Comparison of ENCODE assay signal across 1 cellular context in genomic region chr1:212858461-212859265, GRCh38.
A peak's percentile ranks its signal among the peaks of the same experiment; 100 is the strongest.
TF ChIP-seq lines count a peak whose summit lies in the region.

No MANE protein-coding gene starts in this region.

TF ChIP-seq in WTC11, 78 proteins besides CTCF, POLR2A, EP300 and RAD21 (continued from another document and continues in another):
- no peak for TF ChIP-seq JAZF1 (CRISPR knock-in tag; IDR thresholded peaks at IDR 0.05)
- TF ChIP-seq FOXJ3 (CRISPR knock-in tag; IDR thresholded peaks at IDR 0.05; ENCODE audit: borderline replicate concordance), result no peak
- TF ChIP-seq CBFB (CRISPR knock-in tag; IDR thresholded peaks at IDR 0.05; ENCODE audit: low read depth), result no peak
- TF ChIP-seq, protein P1, sequence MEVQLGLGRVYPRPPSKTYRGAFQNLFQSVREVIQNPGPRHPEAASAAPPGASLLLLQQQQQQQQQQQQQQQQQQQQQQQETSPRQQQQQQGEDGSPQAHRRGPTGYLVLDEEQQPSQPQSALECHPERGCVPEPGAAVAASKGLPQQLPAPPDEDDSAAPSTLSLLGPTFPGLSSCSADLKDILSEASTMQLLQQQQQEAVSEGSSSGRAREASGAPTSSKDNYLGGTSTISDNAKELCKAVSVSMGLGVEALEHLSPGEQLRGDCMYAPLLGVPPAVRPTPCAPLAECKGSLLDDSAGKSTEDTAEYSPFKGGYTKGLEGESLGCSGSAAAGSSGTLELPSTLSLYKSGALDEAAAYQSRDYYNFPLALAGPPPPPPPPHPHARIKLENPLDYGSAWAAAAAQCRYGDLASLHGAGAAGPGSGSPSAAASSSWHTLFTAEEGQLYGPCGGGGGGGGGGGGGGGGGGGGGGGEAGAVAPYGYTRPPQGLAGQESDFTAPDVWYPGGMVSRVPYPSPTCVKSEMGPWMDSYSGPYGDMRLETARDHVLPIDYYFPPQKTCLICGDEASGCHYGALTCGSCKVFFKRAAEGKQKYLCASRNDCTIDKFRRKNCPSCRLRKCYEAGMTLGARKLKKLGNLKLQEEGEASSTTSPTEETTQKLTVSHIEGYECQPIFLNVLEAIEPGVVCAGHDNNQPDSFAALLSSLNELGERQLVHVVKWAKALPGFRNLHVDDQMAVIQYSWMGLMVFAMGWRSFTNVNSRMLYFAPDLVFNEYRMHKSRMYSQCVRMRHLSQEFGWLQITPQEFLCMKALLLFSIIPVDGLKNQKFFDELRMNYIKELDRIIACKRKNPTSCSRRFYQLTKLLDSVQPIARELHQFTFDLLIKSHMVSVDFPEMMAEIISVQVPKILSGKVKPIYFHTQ (CRISPR knock-in tag; IDR thresholded peaks at IDR 0.05), result no peak
- peak; percentile 63; the same call in 1 of the 2 replicates for TF ChIP-seq JUN (CRISPR knock-in tag; IDR thresholded peaks at IDR 0.05)
- TF ChIP-seq, protein P2, sequence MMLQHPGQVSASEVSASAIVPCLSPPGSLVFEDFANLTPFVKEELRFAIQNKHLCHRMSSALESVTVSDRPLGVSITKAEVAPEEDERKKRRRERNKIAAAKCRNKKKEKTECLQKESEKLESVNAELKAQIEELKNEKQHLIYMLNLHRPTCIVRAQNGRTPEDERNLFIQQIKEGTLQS (CRISPR knock-in tag; conservative IDR thresholded peaks at IDR 0.05), result no peak
- no peak for TF ChIP-seq NFE2L1 (CRISPR knock-in tag; IDR thresholded peaks at IDR 0.05)
- TF ChIP-seq ZBTB21 (CRISPR knock-in tag; IDR thresholded peaks at IDR 0.05; ENCODE audit: borderline replicate concordance), result no peak
- no peak; the same call in 1 of the 2 replicates for TF ChIP-seq SMAD4 (CRISPR knock-in tag; IDR thresholded peaks at IDR 0.05)
- TF ChIP-seq, protein P3, sequence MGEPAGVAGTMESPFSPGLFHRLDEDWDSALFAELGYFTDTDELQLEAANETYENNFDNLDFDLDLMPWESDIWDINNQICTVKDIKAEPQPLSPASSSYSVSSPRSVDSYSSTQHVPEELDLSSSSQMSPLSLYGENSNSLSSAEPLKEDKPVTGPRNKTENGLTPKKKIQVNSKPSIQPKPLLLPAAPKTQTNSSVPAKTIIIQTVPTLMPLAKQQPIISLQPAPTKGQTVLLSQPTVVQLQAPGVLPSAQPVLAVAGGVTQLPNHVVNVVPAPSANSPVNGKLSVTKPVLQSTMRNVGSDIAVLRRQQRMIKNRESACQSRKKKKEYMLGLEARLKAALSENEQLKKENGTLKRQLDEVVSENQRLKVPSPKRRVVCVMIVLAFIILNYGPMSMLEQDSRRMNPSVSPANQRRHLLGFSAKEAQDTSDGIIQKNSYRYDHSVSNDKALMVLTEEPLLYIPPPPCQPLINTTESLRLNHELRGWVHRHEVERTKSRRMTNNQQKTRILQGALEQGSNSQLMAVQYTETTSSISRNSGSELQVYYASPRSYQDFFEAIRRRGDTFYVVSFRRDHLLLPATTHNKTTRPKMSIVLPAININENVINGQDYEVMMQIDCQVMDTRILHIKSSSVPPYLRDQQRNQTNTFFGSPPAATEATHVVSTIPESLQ (CRISPR knock-in tag; IDR thresholded peaks at IDR 0.05), result no peak
- TF ChIP-seq FOXK1 (CRISPR knock-in tag; IDR thresholded peaks at IDR 0.05), result no peak
- no peak for TF ChIP-seq PREB (CRISPR knock-in tag; IDR thresholded peaks at IDR 0.05; ENCODE audit: borderline replicate concordance)
- TF ChIP-seq, protein P4, sequence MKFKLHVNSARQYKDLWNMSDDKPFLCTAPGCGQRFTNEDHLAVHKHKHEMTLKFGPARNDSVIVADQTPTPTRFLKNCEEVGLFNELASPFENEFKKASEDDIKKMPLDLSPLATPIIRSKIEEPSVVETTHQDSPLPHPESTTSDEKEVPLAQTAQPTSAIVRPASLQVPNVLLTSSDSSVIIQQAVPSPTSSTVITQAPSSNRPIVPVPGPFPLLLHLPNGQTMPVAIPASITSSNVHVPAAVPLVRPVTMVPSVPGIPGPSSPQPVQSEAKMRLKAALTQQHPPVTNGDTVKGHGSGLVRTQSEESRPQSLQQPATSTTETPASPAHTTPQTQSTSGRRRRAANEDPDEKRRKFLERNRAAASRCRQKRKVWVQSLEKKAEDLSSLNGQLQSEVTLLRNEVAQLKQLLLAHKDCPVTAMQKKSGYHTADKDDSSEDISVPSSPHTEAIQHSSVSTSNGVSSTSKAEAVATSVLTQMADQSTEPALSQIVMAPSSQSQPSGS (CRISPR knock-in tag; IDR thresholded peaks at IDR 0.05; ENCODE audit: borderline replicate concordance, low read depth), result no peak
- 0 out of 2 replicates have a peak, but pooled peaks have one; percentile 13 for TF ChIP-seq RELA (CRISPR knock-in tag; IDR thresholded peaks at IDR 0.05; ENCODE audit: borderline replicate concordance)
- no peak for TF ChIP-seq ZNF121 (CRISPR knock-in tag; IDR thresholded peaks at IDR 0.05)
- TF ChIP-seq FOXP1 (CRISPR knock-in tag; IDR thresholded peaks at IDR 0.05; ENCODE audit: borderline replicate concordance), result no peak; the same call in 1 of the 2 replicates
- TF ChIP-seq ZBTB43 (CRISPR knock-in tag; IDR thresholded peaks at IDR 0.05), result 0 out of 2 replicates have a peak, but pooled peaks have one; percentile 72
- TF ChIP-seq, protein P5, sequence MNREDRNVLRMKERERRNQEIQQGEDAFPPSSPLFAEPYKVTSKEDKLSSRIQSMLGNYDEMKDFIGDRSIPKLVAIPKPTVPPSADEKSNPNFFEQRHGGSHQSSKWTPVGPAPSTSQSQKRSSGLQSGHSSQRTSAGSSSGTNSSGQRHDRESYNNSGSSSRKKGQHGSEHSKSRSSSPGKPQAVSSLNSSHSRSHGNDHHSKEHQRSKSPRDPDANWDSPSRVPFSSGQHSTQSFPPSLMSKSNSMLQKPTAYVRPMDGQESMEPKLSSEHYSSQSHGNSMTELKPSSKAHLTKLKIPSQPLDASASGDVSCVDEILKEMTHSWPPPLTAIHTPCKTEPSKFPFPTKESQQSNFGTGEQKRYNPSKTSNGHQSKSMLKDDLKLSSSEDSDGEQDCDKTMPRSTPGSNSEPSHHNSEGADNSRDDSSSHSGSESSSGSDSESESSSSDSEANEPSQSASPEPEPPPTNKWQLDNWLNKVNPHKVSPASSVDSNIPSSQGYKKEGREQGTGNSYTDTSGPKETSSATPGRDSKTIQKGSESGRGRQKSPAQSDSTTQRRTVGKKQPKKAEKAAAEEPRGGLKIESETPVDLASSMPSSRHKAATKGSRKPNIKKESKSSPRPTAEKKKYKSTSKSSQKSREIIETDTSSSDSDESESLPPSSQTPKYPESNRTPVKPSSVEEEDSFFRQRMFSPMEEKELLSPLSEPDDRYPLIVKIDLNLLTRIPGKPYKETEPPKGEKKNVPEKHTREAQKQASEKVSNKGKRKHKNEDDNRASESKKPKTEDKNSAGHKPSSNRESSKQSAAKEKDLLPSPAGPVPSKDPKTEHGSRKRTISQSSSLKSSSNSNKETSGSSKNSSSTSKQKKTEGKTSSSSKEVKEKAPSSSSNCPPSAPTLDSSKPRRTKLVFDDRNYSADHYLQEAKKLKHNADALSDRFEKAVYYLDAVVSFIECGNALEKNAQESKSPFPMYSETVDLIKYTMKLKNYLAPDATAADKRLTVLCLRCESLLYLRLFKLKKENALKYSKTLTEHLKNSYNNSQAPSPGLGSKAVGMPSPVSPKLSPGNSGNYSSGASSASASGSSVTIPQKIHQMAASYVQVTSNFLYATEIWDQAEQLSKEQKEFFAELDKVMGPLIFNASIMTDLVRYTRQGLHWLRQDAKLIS (CRISPR knock-in tag; IDR thresholded peaks at IDR 0.05; ENCODE audit: borderline replicate concordance), result no peak
- TF ChIP-seq ZNF138 (CRISPR knock-in tag; conservative IDR thresholded peaks at IDR 0.05), result no peak
- TF ChIP-seq NR1H2 (CRISPR knock-in tag; IDR thresholded peaks at IDR 0.05), result no peak
- no peak for TF ChIP-seq MYBL2 (CRISPR knock-in tag; IDR thresholded peaks at IDR 0.05)
- TF ChIP-seq ZMAT4 (CRISPR knock-in tag; IDR thresholded peaks at IDR 0.05), result no peak
- TF ChIP-seq, protein P6, sequence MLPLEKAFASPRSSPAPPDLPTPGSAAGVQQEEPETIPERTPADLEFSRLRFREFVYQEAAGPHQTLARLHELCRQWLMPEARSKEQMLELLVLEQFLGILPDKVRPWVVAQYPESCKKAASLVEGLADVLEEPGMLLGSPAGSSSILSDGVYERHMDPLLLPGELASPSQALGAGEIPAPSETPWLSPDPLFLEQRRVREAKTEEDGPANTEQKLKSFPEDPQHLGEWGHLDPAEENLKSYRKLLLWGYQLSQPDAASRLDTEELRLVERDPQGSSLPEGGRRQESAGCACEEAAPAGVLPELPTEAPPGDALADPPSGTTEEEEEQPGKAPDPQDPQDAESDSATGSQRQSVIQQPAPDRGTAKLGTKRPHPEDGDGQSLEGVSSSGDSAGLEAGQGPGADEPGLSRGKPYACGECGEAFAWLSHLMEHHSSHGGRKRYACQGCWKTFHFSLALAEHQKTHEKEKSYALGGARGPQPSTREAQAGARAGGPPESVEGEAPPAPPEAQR (CRISPR knock-in tag; IDR thresholded peaks at IDR 0.05), result no peak
- TF ChIP-seq, protein P7, sequence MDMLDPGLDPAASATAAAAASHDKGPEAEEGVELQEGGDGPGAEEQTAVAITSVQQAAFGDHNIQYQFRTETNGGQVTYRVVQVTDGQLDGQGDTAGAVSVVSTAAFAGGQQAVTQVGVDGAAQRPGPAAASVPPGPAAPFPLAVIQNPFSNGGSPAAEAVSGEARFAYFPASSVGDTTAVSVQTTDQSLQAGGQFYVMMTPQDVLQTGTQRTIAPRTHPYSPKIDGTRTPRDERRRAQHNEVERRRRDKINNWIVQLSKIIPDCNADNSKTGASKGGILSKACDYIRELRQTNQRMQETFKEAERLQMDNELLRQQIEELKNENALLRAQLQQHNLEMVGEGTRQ (CRISPR knock-in tag; IDR thresholded peaks at IDR 0.05), result no peak
- no peak for TF ChIP-seq SP1 (CRISPR knock-in tag; conservative IDR thresholded peaks at IDR 0.05)
- no peak for TF ChIP-seq CDX4 (CRISPR knock-in tag; IDR thresholded peaks at IDR 0.05; ENCODE audit: borderline replicate concordance)
- TF ChIP-seq TP53 (CRISPR knock-in tag; IDR thresholded peaks at IDR 0.05), result no peak
- peak; percentile 66; the same call in 1 of the 2 replicates for TF ChIP-seq CREB1 (CRISPR knock-in tag; IDR thresholded peaks at IDR 0.05)
- TF ChIP-seq, protein P8, sequence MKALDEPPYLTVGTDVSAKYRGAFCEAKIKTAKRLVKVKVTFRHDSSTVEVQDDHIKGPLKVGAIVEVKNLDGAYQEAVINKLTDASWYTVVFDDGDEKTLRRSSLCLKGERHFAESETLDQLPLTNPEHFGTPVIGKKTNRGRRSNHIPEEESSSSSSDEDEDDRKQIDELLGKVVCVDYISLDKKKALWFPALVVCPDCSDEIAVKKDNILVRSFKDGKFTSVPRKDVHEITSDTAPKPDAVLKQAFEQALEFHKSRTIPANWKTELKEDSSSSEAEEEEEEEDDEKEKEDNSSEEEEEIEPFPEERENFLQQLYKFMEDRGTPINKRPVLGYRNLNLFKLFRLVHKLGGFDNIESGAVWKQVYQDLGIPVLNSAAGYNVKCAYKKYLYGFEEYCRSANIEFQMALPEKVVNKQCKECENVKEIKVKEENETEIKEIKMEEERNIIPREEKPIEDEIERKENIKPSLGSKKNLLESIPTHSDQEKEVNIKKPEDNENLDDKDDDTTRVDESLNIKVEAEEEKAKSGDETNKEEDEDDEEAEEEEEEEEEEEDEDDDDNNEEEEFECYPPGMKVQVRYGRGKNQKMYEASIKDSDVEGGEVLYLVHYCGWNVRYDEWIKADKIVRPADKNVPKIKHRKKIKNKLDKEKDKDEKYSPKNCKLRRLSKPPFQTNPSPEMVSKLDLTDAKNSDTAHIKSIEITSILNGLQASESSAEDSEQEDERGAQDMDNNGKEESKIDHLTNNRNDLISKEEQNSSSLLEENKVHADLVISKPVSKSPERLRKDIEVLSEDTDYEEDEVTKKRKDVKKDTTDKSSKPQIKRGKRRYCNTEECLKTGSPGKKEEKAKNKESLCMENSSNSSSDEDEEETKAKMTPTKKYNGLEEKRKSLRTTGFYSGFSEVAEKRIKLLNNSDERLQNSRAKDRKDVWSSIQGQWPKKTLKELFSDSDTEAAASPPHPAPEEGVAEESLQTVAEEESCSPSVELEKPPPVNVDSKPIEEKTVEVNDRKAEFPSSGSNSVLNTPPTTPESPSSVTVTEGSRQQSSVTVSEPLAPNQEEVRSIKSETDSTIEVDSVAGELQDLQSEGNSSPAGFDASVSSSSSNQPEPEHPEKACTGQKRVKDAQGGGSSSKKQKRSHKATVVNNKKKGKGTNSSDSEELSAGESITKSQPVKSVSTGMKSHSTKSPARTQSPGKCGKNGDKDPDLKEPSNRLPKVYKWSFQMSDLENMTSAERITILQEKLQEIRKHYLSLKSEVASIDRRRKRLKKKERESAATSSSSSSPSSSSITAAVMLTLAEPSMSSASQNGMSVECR (CRISPR knock-in tag; IDR thresholded peaks at IDR 0.05; ENCODE audit: borderline replicate concordance), result no peak
- TF ChIP-seq, protein P9, sequence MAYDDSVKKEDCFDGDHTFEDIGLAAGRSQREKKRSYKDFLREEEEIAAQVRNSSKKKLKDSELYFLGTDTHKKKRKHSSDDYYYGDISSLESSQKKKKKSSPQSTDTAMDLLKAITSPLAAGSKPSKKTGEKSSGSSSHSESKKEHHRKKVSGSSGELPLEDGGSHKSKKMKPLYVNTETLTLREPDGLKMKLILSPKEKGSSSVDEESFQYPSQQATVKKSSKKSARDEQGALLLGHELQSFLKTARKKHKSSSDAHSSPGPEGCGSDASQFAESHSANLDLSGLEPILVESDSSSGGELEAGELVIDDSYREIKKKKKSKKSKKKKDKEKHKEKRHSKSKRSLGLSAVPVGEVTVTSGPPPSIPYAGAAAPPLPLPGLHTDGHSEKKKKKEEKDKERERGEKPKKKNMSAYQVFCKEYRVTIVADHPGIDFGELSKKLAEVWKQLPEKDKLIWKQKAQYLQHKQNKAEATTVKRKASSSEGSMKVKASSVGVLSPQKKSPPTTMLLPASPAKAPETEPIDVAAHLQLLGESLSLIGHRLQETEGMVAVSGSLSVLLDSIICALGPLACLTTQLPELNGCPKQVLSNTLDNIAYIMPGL (CRISPR knock-in tag; IDR thresholded peaks at IDR 0.05), result no peak; the same call in 1 of the 2 replicates
- no peak for TF ChIP-seq CREM (CRISPR knock-in tag; IDR thresholded peaks at IDR 0.05)
- TF ChIP-seq NFATC4 (CRISPR knock-in tag; IDR thresholded peaks at IDR 0.05), result no peak
